ENCODE assay signal across 17 cellular contexts in genomic region chr7:31955021-31955420, GRCh38.
"Had no signal": no experiment of that assay in that cellular context is flagged by ENCODE, and none has a peak within 500 bp of the region (broad histone marks: within the 10 kb centered on the region; RNA-seq: fewer than 3 reads in every experiment).

No MANE protein-coding gene starts in this region.

- H3K27me3 Mint-ChIP-seq: activated naive CD4-positive, alpha-beta T cell treated with anti-CD3 and anti-CD28 coated beads, Interleukin-2, amount 50 U/mL, for 24 hours had no signal

- H3K36me3 ChIP-seq: stomach had no signal

- H3K36me3 Mint-ChIP-seq: activated naive CD4-positive, alpha-beta T cell treated with anti-CD3 and anti-CD28 coated beads, Interleukin-2, amount 50 U/mL, for 24 hours; natural killer cell; stimulated activated effector memory CD8-positive, alpha-beta T cell treated with anti-CD3 and anti-CD28 coated beads, Interleukin-12 subunit alpha, Interleukin-12 subunit beta, amount 100 ng/mL, for 72 hours; type B pancreatic cell had no signal

- H3K9me3 ChIP-seq: stomach, testis had no signal

- DNase-seq: activated CD4-positive, alpha-beta T cell treated with anti-CD3 and anti-CD28 coated beads, Interleukin-2, amount 50 U/mL, for 1 hour; activated effector memory CD4-positive, alpha-beta T cell treated with anti-CD3 and anti-CD28 coated beads, Interleukin-2, amount 50 U/mL, for 16 hours; activated T-cell treated with anti-CD3 and anti-CD28 coated beads, Interleukin-2, amount 50 U/mL, for 72 hours; foreskin keratinocyte; left colon; natural killer cell; stimulated activated CD4-positive, alpha-beta T cell treated with anti-CD3 and anti-CD28 coated beads, Interleukin-4, amount 100 ng/mL, for 24 hours; stomach; testis had no signal

- H3K4me3 Mint-ChIP-seq: activated naive CD4-positive, alpha-beta T cell treated with anti-CD3 and anti-CD28 coated beads, Interleukin-2, amount 50 U/mL, for 24 hours; activated T-cell treated with anti-CD3 and anti-CD28 coated beads, Interleukin-2, amount 50 U/mL, for 72 hours; natural killer cell; stimulated activated effector memory CD8-positive, alpha-beta T cell treated with anti-CD3 and anti-CD28 coated beads, Interleukin-12 subunit alpha, Interleukin-12 subunit beta, amount 100 ng/mL, for 72 hours; type B pancreatic cell had no signal

- H3K4me1 Mint-ChIP-seq: activated naive CD4-positive, alpha-beta T cell treated with anti-CD3 and anti-CD28 coated beads, Interleukin-2, amount 50 U/mL, for 24 hours; stimulated activated effector memory CD8-positive, alpha-beta T cell treated with anti-CD3 and anti-CD28 coated beads, Interleukin-12 subunit alpha, Interleukin-12 subunit beta, amount 100 ng/mL, for 72 hours had no signal

- H3K27ac Mint-ChIP-seq: activated naive CD4-positive, alpha-beta T cell treated with anti-CD3 and anti-CD28 coated beads, Interleukin-2, amount 50 U/mL, for 24 hours; activated T-cell treated with anti-CD3 and anti-CD28 coated beads, Interleukin-2, amount 50 U/mL, for 72 hours; natural killer cell; stimulated activated effector memory CD8-positive, alpha-beta T cell treated with anti-CD3 and anti-CD28 coated beads, Interleukin-12 subunit alpha, Interleukin-12 subunit beta, amount 100 ng/mL, for 72 hours; type B pancreatic cell had no signal

- H3K27ac ChIP-seq: foreskin keratinocyte, hepatocyte, parathyroid adenoma, stomach, testis had no signal

- ATAC-seq: activated CD4-positive, CD25-positive, alpha-beta regulatory T cell treated with anti-CD3 and anti-CD28 coated beads, Interleukin-2, amount 50 U/mL, for 24 hours; activated T-cell treated with anti-CD3 and anti-CD28 coated beads, Interleukin-2, amount 50 U/mL, for 72 hours; foreskin keratinocyte; natural killer cell; sciatic nerve; stimulated activated effector memory CD8-positive, alpha-beta T cell treated with anti-CD3 and anti-CD28 coated beads, Interleukin-12 subunit alpha, Interleukin-12 subunit beta, amount 100 ng/mL, for 72 hours had no signal

- H3K4me1 ChIP-seq: parathyroid adenoma, testis had no signal

- H3K4me3 ChIP-seq: hepatocyte, lung, stomach, testis had no signal

- H3K27me3 ChIP-seq: foreskin keratinocyte, hepatocyte, stomach, testis had no signal
